Comparison of ENCODE assay signal across 8 cellular contexts in genomic region chr3:173733029-173733652, GRCh38.
DNase-seq lines count a peak whose midpoint lies in the region; ATAC-seq and TF ChIP-seq lines count a peak whose summit lies in the region.

No MANE protein-coding gene starts in this region.

- BruUV-seq in A673 (replicated peaks; lab: Mats Ljungman, UMichigan): no TSS peak

- no peak overlapping the region for H3K4me3 ChIP-seq in A673 (ENCODE audit: low read depth, low read length, poor library complexity, severe bottlenecking)
- H3K4me3 ChIP-seq in RWPE2 (ENCODE audit: severe bottlenecking): no peak overlapping the region
- no peak overlapping the region for H3K4me3 ChIP-seq in gastroesophageal sphincter
- H3K4me3 ChIP-seq in spleen: no peak overlapping the region

- TF ChIP-seq CTCF in A673 (conservative IDR thresholded peaks at IDR 0.05; ENCODE audit: low read depth, low read length) (peak; percentile 59), RWPE2 (IDR thresholded peaks at IDR 0.05; ENCODE audit: poor library complexity, severe bottlenecking) (peak; percentile 77), gastroesophageal sphincter (IDR thresholded peaks at IDR 0.05) (peak; percentile 8 to 45 (median 16)), spleen (IDR thresholded peaks at IDR 0.05 in 8 of 11, conservative IDR thresholded peaks at IDR 0.05 in 3 of 11) (no peak)

- POLR2A ChIA-PET in A673 (lab: Charles Lee; ENCODE audit: low non-redundant PET): no interaction called here

- ATAC-seq in RWPE2 (ENCODE audit: low read depth) (no peak), gastroesophageal sphincter (no peak)

- TF ChIP-seq EP300 in gastroesophageal sphincter (IDR thresholded peaks at IDR 0.05): no peak

- H3K27ac ChIP-seq in A673 (ENCODE audit: low read depth, low read length, poor library complexity, severe bottlenecking) (no peak overlapping the region), RWPE2 (ENCODE audit: poor library complexity, severe bottlenecking) (no peak overlapping the region), gastroesophageal sphincter (no peak overlapping the region), spleen (no peak overlapping the region)

- WGBS in gastroesophageal sphincter (ENCODE audit: low coverage in 1 of 2), 2 donors: 81 to 92% methylated on average over 1 of the region's 1 CpG
- 55 to 77% (median 64%) methylated on average over 1 of the region's 1 CpG for WGBS in spleen, 5 donors

- intact Hi-C loops in A673 (cut with micrococcal nuclease; ENCODE audit: unreplicated experiment) (no loop called here), spleen (cut with DNase I; ENCODE audit: low total_unique reads) (no loop called here)

- no peaks in the 10 kb centered on the region for H3K36me3 ChIP-seq in A673 (ENCODE audit: insufficient read depth, low read length, poor library complexity, severe bottlenecking)
- no peaks in the 10 kb centered on the region for H3K36me3 ChIP-seq in RWPE2 (ENCODE audit: low read depth)
- no peaks in the 10 kb centered on the region for H3K36me3 ChIP-seq in gastroesophageal sphincter
- H3K36me3 ChIP-seq in spleen: no peaks in the 10 kb centered on the region

- TF ChIP-seq POLR2A in gastroesophageal sphincter (IDR thresholded peaks at IDR 0.05): no peak
- TF ChIP-seq POLR2A in spleen (IDR thresholded peaks at IDR 0.05): no peak

- H3K9me3 ChIP-seq in A673 (ENCODE audit: low read depth, low read length, poor library complexity, severe bottlenecking) (no peaks in the 10 kb centered on the region), RWPE2 (ENCODE audit: severe bottlenecking) (no peaks in the 10 kb centered on the region), gastroesophageal sphincter (no peaks in the 10 kb centered on the region), spleen (no peaks in the 10 kb centered on the region)

- DNase-seq in A673 (ENCODE audit: low spot score) (peak; percentile 34), H4 (ENCODE audit: low spot score) (peak; percentile 43), RWPE2 (ENCODE audit: low spot score) (no peak), activated T-cell treated with anti-CD3 and anti-CD28 coated beads for 4 hours (no peak), spleen (no peak), SHP77 (lab: John Stamatoyannopoulos, UW) (no peak), NCI-H226 (no peak)

- no peaks in the 10 kb centered on the region for H3K27me3 ChIP-seq in A673 (replicated peaks; ENCODE audit: insufficient read depth, low read depth, low read length, poor library complexity)
- no peaks in the 10 kb centered on the region for H3K27me3 ChIP-seq in RWPE2 (ENCODE audit: insufficient read depth, poor library complexity, severe bottlenecking)
- no peaks in the 10 kb centered on the region for H3K27me3 ChIP-seq in gastroesophageal sphincter
- H3K27me3 ChIP-seq in spleen (replicated peaks in 1 of 7): no peaks in the 10 kb centered on the region

- CTCF ChIA-PET in A673 (lab: Charles Lee): no interaction called here

- H3K4me1 ChIP-seq in A673 (ENCODE audit: insufficient read depth, low read length, poor library complexity, severe bottlenecking) (no peaks in the 10 kb centered on the region), RWPE2 (ENCODE audit: insufficient read depth, poor library complexity, severe bottlenecking) (peaks cover 14% of the 10 kb centered on the region), gastroesophageal sphincter (no peaks in the 10 kb centered on the region), spleen (no peaks in the 10 kb centered on the region)

Comparison
In these comparisons a context has a peak if more than half of its experiments do, and no peak if none do; other contexts are left out.
1. DNase-seq: peak in A673 (single experiment) and H4 (single experiment); none in RWPE2 (single experiment), activated T-cell treated with anti-CD3 and anti-CD28 coated beads for 4 hours (single experiment), spleen (single experiment), SHP77 (0 of 2) and NCI-H226 (single experiment).
2. CTCF ChIP-seq: peak in A673 (single experiment), RWPE2 (single experiment) and gastroesophageal sphincter (4 of 4); none in spleen (0 of 11).